ENCODE assay signal across 13 cellular contexts in genomic region chr9:88605500-88606172, GRCh38.
DNase-seq lines count a peak whose midpoint lies in the region; ATAC-seq and TF ChIP-seq lines count a peak whose summit lies in the region.
"Had no signal": no experiment of that assay in that cellular context is flagged by ENCODE, and none has a peak within 500 bp of the region (broad histone marks: within the 10 kb centered on the region; RNA-seq: fewer than 3 reads in every experiment).

No MANE protein-coding gene starts in this region.

- DNase-seq in GM23248 (peak; percentile 45), cerebellum (ENCODE audit: low spot score) (peak; percentile 4), iris pigment epithelial cell (ENCODE audit: low read depth) (peak; percentile 63), kidney glomerular epithelial cell (lab: John Stamatoyannopoulos, UW) (no peak), CD14-positive monocyte (ENCODE audit: low spot score) (no peak)
- no peak for DNase-seq in activated T-cell treated with anti-CD3 and anti-CD28 coated beads, Interleukin-2, amount 50 U/mL, for 72 hours
- DNase-seq: GOT3; naive B cell; NCI-H187 treated with DMSO at 0.1 percent for 48 hours; stimulated activated CD4-positive, alpha-beta T cell treated with anti-CD3 and anti-CD28 coated beads, Interleukin-12 subunit alpha, Interleukin-12 subunit beta, amount 100 ng/mL, for 4 hours had no signal

- H3K27ac ChIP-seq in GM23248 (no peak overlapping the region), stomach smooth muscle (ENCODE audit: low read length) (peak overlapping the region; percentile 37)

- WGBS in GM23248 (ENCODE audit: low coverage in 1 of 2, low lambda C conversion rate in 2 of 2, missing lambda C conversion rate in 2 of 2), 2 experiments: 26 to 28% methylated on average over 8 of the region's 8 CpGs

- no peaks in the 10 kb centered on the region for H3K9me2 ChIP-seq in GM23248 (ENCODE audit: insufficient read depth)

- H3K9ac ChIP-seq in GM23248 (no peak overlapping the region), stomach smooth muscle (ENCODE audit: low read length in 2 of 2) (peak overlapping the region in 1 of 2 donors; percentile 12)

- peaks cover 7% of the 10 kb centered on the region; the same call in 1 of the 2 replicates for H3F3A ChIP-seq in GM23248 (ENCODE audit: insufficient read depth)

- H3K36me3 Mint-ChIP-seq in activated T-cell treated with anti-CD3 and anti-CD28 coated beads, Interleukin-2, amount 50 U/mL, for 72 hours (ENCODE audit: insufficient read depth in 2 of 2): no peaks in the 10 kb centered on the region
- H3K36me3 Mint-ChIP-seq in CD14-positive monocyte: no peaks in the 10 kb centered on the region
- H3K36me3 Mint-ChIP-seq: activated naive CD4-positive, alpha-beta T cell treated with anti-CD3 and anti-CD28 coated beads, Interleukin-2, amount 50 U/mL, for 72 hours; naive B cell had no signal

- H3K27ac Mint-ChIP-seq in activated T-cell treated with anti-CD3 and anti-CD28 coated beads, Interleukin-2, amount 50 U/mL, for 72 hours: no peak overlapping the region
- no peak overlapping the region for H3K27ac Mint-ChIP-seq in CD14-positive monocyte
- H3K27ac Mint-ChIP-seq: activated naive CD4-positive, alpha-beta T cell treated with anti-CD3 and anti-CD28 coated beads, Interleukin-2, amount 50 U/mL, for 72 hours; naive B cell had no signal

- in situ Hi-C loops in GM23248 (cut with MboI): no loop called here

- no peak for TF ChIP-seq CTCF in CD14-positive monocyte (IDR thresholded peaks at IDR 0.05)

- no peaks in the 10 kb centered on the region for H3K79me2 ChIP-seq in GM23248 (ENCODE audit: insufficient read depth)

- H3K27me3 ChIP-seq in GM23248 (replicated peaks; ENCODE audit: insufficient read depth) (no peaks in the 10 kb centered on the region), stomach smooth muscle (ENCODE audit: control insufficient read depth in 1 of 2, insufficient read depth in 2 of 2, low read length in 2 of 2) (no peaks in the 10 kb centered on the region)

- H3K4me3 Mint-ChIP-seq in activated T-cell treated with anti-CD3 and anti-CD28 coated beads, Interleukin-2, amount 50 U/mL, for 72 hours: no peak overlapping the region
- no peak overlapping the region for H3K4me3 Mint-ChIP-seq in CD14-positive monocyte
- H3K4me3 Mint-ChIP-seq: naive B cell had no signal

- H3K36me3 ChIP-seq in GM23248 (ENCODE audit: low read depth) (no peaks in the 10 kb centered on the region), stomach smooth muscle (ENCODE audit: control insufficient read depth in 2 of 2, insufficient read depth in 2 of 2, low read length in 2 of 2) (no peaks in the 10 kb centered on the region)

- no peak overlapping the region for H3K4me2 ChIP-seq in GM23248 (ENCODE audit: unreplicated experiment)

- H3K9me3 ChIP-seq in GM23248 (ENCODE audit: low read depth): no peaks in the 10 kb centered on the region
- no peaks in the 10 kb centered on the region for H3K9me3 ChIP-seq in stomach smooth muscle (ENCODE audit: control insufficient read depth in 2 of 2, low read length in 2 of 2)

- H4K20me1 ChIP-seq in GM23248 (ENCODE audit: insufficient read depth): no peaks in the 10 kb centered on the region

- intact Hi-C loops in CD14-positive monocyte (cut with micrococcal nuclease): no loop called here

- no peak for ATAC-seq in activated T-cell treated with anti-CD3 and anti-CD28 coated beads, Interleukin-2, amount 50 U/mL, for 72 hours (replicated peaks in 1 of 2)
- no peak for ATAC-seq in GM21619 (IDR thresholded peaks at IDR 0.05; ENCODE audit: unreplicated experiment)
- ATAC-seq: activated naive CD4-positive, alpha-beta T cell treated with anti-CD3 and anti-CD28 coated beads, Interleukin-2, amount 50 U/mL, for 72 hours had no signal

- no peak overlapping the region for H2AFZ ChIP-seq in GM23248

- peaks cover 16% of the 10 kb centered on the region for H3K4me1 ChIP-seq in GM23248 (ENCODE audit: insufficient read depth)
- H3K4me1 ChIP-seq in stomach smooth muscle (ENCODE audit: control insufficient read depth, insufficient read depth, low read length): peaks cover 18% of the 10 kb centered on the region

- no peak overlapping the region for H3K4me3 ChIP-seq in GM23248
- peak overlapping the region in 1 of 2 donors; percentile 8 for H3K4me3 ChIP-seq in stomach smooth muscle (ENCODE audit: low read length in 2 of 2)

- H3K9me3 Mint-ChIP-seq in activated T-cell treated with anti-CD3 and anti-CD28 coated beads, Interleukin-2, amount 50 U/mL, for 72 hours: no peaks in the 10 kb centered on the region
- peaks cover 0 to 4% (median 2%) of the 10 kb centered on the region in 7 donors for H3K9me3 Mint-ChIP-seq in CD14-positive monocyte

- no peaks in the 10 kb centered on the region for H3K4me1 Mint-ChIP-seq in activated T-cell treated with anti-CD3 and anti-CD28 coated beads, Interleukin-2, amount 50 U/mL, for 72 hours (ENCODE audit: low read depth)
- H3K4me1 Mint-ChIP-seq in CD14-positive monocyte: no peaks in the 10 kb centered on the region
- H3K4me1 Mint-ChIP-seq: naive B cell had no signal

- H3K27me3 Mint-ChIP-seq in activated T-cell treated with anti-CD3 and anti-CD28 coated beads, Interleukin-2, amount 50 U/mL, for 72 hours (ENCODE audit: low read depth): peaks cover 16% of the 10 kb centered on the region
- peaks cover 2 to 4% (median 3%) of the 10 kb centered on the region in 3 donors for H3K27me3 Mint-ChIP-seq in CD14-positive monocyte (ENCODE audit: low read depth in 3 of 3)

Comparison
In these comparisons a context has a peak if more than half of its experiments do, and no peak if none do; other contexts are left out.
1. DNase-seq: peak in GM23248 (single experiment), cerebellum (single experiment) and iris pigment epithelial cell (single experiment); none in activated T-cell treated with anti-CD3 and anti-CD28 coated beads, Interleukin-2, amount 50 U/mL, for 72 hours (0 of 2), kidney glomerular epithelial cell (single experiment) and CD14-positive monocyte (single experiment).